ENCODE assay signal across 1 cellular context in the genomic region with DNA sequence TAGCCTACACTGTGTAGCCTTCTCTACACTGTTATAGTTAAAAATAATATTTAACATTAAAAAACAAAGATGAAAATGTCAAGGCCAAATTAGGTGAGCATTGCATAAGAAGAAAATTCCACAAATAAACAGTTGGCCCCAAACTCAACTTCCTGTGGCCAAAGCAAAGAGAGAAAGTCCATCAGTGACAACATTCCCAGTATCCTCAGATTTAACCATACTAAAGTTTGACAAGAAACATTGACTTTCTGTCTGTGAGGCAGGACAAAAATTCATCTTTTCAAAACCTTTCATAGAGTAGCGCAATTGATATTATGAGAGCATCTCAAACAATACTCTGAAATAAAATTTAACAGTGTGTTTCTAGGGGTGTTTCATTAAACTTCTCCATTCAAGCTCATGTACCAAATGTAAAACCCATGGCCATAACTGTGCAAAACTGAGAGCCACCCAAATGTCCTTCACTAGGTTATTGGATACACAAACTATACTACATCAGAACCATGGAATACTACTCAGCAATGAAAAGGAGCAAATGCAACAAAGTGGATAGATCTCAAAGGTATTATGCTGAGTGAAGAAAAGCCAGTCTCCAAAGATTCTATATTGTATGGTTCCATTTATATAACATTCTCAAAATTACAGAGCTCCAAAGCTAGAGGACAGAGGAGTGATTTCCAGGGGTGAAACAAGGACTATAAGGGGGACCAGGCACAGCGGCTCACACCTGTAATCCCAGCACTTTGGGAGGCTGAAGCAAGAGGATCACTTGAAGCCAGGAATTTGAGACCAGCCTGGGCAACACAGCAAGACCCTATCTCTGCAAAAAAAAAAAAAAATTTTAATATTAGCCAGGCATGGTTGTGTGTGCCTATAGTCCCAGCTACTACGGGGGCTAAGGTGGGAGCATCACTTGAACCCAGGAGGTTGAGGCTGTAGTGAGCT.
TF ChIP-seq lines count a peak whose summit lies in the region.

No MANE protein-coding gene starts in this region.

TF ChIP-seq in HepG2, 621 proteins besides CTCF, POLR2A, EP300 and RAD21 (continued from another document and continues in another):
- peak; percentile 82; the same call in 1 of the 2 replicates for TF ChIP-seq TEF (CRISPR knock-in tag; IDR thresholded peaks at IDR 0.05)
- no peak for TF ChIP-seq ZNF777 (CRISPR knock-in tag; IDR thresholded peaks at IDR 0.05)
- TF ChIP-seq ZC3H13 (CRISPR knock-in tag; IDR thresholded peaks at IDR 0.05), result no peak
- peak; percentile 8; the same call in 1 of the 2 replicates for TF ChIP-seq ZNF614 (CRISPR knock-in tag; IDR thresholded peaks at IDR 0.05; ENCODE audit: borderline replicate concordance)
- no peak for TF ChIP-seq SIN3B (IDR thresholded peaks at IDR 0.05; ENCODE audit: low read length)
- TF ChIP-seq SAP130 (CRISPR knock-in tag; IDR thresholded peaks at IDR 0.05; ENCODE audit: low read depth), result peak; percentile 34
- 0 out of 2 replicates have a peak, but pooled peaks have one; percentile 43 for TF ChIP-seq SATB2 (CRISPR knock-in tag; IDR thresholded peaks at IDR 0.05)
- peak; percentile 76; the same call in 1 of the 2 replicates for TF ChIP-seq HOXD1 (CRISPR knock-in tag; IDR thresholded peaks at IDR 0.05)
- TF ChIP-seq ZNF530 (CRISPR knock-in tag; IDR thresholded peaks at IDR 0.05; ENCODE audit: low read depth), result no peak
- 0 out of 2 replicates have a peak, but pooled peaks have one; percentile 51 for TF ChIP-seq ZBTB42 (CRISPR knock-in tag; IDR thresholded peaks at IDR 0.05)
- TF ChIP-seq NONO (IDR thresholded peaks at IDR 0.05), result no peak
- TF ChIP-seq NONO (CRISPR knock-in tag; conservative IDR thresholded peaks at IDR 0.05), result 0 out of 2 replicates have a peak, but pooled peaks have one; percentile 13
- TF ChIP-seq PHF21A (CRISPR knock-in tag; IDR thresholded peaks at IDR 0.05), result peak; percentile 82; the same call in 1 of the 2 replicates
- no peak for TF ChIP-seq AGO2 (optimal IDR thresholded peaks at IDR 0.05; ENCODE audit: low read depth, low read length)
- TF ChIP-seq, protein P1, sequence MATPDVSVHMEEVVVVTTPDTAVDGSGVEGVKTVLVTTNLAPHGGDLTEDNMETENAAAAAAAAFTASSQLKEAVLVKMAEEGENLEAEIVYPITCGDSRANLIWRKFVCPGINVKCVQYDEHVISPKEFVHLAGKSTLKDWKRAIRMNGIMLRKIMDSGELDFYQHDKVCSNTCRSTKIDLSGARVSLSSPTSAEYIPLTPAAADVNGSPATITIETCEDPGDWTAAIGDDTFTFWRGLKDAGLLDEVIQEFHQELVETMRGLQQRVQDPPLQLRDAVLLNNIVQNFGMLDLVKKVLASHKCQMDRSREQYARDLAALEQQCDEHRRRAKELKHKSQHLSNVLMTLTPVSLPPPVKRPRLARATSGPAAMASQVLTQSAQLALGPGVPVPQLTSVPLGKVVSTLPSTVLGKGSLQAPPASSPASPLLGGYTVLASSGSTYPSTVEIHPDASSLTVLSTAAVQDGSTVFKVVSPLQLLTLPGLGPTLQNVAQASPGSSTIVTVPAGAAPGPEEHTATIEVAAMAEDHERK (CRISPR knock-in tag; IDR thresholded peaks at IDR 0.05; ENCODE audit: low read depth), result no peak
- TF ChIP-seq BCL6 (CRISPR knock-in tag; IDR thresholded peaks at IDR 0.05), result peak; percentile 68
- 0 out of 2 replicates have a peak, but pooled peaks have one; percentile 1 for TF ChIP-seq ZNF704 (CRISPR knock-in tag; IDR thresholded peaks at IDR 0.05; ENCODE audit: borderline replicate concordance)
- TF ChIP-seq KLF6 (CRISPR knock-in tag; IDR thresholded peaks at IDR 0.05), result 0 out of 2 replicates have a peak, but pooled peaks have one; percentile 18
- no peak for TF ChIP-seq ZNF296 (CRISPR knock-in tag; conservative IDR thresholded peaks at IDR 0.05)
- no peak for TF ChIP-seq CBX2 (IDR thresholded peaks at IDR 0.05; ENCODE audit: low read depth, low read length)
- TF ChIP-seq CBX2 (CRISPR knock-in tag; IDR thresholded peaks at IDR 0.05; ENCODE audit: low read depth), result 0 out of 2 replicates have a peak, but pooled peaks have one; percentile 44
- peak; percentile 87; the same call in 1 of the 2 replicates for TF ChIP-seq KDM1A (CRISPR knock-in tag; IDR thresholded peaks at IDR 0.05)
- peak; percentile 88 for TF ChIP-seq ZFP82 (CRISPR knock-in tag; IDR thresholded peaks at IDR 0.05; ENCODE audit: borderline replicate concordance)
- no peak for TF ChIP-seq TCF7L2 (IDR thresholded peaks at IDR 0.05; ENCODE audit: low read depth, low read length)
- TF ChIP-seq FOXO1 (CRISPR knock-in tag; IDR thresholded peaks at IDR 0.05), result peak; percentile 83; the same call in 1 of the 2 replicates
- TF ChIP-seq SUZ12 (IDR thresholded peaks at IDR 0.05; ENCODE audit: low read depth, low read length), result no peak
- TF ChIP-seq, protein P2, sequence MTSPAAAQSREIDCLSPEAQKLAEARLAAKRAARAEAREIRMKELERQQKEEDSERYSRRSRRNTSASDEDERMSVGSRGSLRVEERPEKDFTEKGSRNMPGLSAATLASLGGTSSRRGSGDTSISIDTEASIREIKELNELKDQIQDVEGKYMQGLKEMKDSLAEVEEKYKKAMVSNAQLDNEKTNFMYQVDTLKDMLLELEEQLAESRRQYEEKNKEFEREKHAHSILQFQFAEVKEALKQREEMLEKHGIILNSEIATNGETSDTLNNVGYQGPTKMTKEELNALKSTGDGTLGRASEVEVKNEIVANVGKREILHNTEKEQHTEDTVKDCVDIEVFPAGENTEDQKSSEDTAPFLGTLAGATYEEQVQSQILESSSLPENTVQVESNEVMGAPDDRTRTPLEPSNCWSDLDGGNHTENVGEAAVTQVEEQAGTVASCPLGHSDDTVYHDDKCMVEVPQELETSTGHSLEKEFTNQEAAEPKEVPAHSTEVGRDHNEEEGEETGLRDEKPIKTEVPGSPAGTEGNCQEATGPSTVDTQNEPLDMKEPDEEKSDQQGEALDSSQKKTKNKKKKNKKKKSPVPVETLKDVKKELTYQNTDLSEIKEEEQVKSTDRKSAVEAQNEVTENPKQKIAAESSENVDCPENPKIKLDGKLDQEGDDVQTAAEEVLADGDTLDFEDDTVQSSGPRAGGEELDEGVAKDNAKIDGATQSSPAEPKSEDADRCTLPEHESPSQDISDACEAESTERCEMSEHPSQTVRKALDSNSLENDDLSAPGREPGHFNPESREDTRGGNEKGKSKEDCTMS (CRISPR knock-in tag; conservative IDR thresholded peaks at IDR 0.05), result no peak
- no peak for TF ChIP-seq ZNF333 (CRISPR knock-in tag; IDR thresholded peaks at IDR 0.05; ENCODE audit: borderline replicate concordance)
- TF ChIP-seq SP1 (IDR thresholded peaks at IDR 0.05), result no peak
- no peak for TF ChIP-seq SP1 (CRISPR knock-in tag; IDR thresholded peaks at IDR 0.05)
- peak; percentile 68 for TF ChIP-seq SOX13 (IDR thresholded peaks at IDR 0.05)
- TF ChIP-seq SOX13 (CRISPR knock-in tag; conservative IDR thresholded peaks at IDR 0.05 in 1 of 2, IDR thresholded peaks at IDR 0.05 in 1 of 2), result peak in 1 of 2 experiments; percentile 77; a peak in 2 of 4 replicates
- peak; percentile 87 for TF ChIP-seq ZMYM3 (CRISPR knock-in tag; IDR thresholded peaks at IDR 0.05)
- TF ChIP-seq NR3C1 (CRISPR knock-in tag; IDR thresholded peaks at IDR 0.05), result no peak
- peak; percentile 97 for TF ChIP-seq RARA (CRISPR knock-in tag; IDR thresholded peaks at IDR 0.05)
- TF ChIP-seq, protein P3, sequence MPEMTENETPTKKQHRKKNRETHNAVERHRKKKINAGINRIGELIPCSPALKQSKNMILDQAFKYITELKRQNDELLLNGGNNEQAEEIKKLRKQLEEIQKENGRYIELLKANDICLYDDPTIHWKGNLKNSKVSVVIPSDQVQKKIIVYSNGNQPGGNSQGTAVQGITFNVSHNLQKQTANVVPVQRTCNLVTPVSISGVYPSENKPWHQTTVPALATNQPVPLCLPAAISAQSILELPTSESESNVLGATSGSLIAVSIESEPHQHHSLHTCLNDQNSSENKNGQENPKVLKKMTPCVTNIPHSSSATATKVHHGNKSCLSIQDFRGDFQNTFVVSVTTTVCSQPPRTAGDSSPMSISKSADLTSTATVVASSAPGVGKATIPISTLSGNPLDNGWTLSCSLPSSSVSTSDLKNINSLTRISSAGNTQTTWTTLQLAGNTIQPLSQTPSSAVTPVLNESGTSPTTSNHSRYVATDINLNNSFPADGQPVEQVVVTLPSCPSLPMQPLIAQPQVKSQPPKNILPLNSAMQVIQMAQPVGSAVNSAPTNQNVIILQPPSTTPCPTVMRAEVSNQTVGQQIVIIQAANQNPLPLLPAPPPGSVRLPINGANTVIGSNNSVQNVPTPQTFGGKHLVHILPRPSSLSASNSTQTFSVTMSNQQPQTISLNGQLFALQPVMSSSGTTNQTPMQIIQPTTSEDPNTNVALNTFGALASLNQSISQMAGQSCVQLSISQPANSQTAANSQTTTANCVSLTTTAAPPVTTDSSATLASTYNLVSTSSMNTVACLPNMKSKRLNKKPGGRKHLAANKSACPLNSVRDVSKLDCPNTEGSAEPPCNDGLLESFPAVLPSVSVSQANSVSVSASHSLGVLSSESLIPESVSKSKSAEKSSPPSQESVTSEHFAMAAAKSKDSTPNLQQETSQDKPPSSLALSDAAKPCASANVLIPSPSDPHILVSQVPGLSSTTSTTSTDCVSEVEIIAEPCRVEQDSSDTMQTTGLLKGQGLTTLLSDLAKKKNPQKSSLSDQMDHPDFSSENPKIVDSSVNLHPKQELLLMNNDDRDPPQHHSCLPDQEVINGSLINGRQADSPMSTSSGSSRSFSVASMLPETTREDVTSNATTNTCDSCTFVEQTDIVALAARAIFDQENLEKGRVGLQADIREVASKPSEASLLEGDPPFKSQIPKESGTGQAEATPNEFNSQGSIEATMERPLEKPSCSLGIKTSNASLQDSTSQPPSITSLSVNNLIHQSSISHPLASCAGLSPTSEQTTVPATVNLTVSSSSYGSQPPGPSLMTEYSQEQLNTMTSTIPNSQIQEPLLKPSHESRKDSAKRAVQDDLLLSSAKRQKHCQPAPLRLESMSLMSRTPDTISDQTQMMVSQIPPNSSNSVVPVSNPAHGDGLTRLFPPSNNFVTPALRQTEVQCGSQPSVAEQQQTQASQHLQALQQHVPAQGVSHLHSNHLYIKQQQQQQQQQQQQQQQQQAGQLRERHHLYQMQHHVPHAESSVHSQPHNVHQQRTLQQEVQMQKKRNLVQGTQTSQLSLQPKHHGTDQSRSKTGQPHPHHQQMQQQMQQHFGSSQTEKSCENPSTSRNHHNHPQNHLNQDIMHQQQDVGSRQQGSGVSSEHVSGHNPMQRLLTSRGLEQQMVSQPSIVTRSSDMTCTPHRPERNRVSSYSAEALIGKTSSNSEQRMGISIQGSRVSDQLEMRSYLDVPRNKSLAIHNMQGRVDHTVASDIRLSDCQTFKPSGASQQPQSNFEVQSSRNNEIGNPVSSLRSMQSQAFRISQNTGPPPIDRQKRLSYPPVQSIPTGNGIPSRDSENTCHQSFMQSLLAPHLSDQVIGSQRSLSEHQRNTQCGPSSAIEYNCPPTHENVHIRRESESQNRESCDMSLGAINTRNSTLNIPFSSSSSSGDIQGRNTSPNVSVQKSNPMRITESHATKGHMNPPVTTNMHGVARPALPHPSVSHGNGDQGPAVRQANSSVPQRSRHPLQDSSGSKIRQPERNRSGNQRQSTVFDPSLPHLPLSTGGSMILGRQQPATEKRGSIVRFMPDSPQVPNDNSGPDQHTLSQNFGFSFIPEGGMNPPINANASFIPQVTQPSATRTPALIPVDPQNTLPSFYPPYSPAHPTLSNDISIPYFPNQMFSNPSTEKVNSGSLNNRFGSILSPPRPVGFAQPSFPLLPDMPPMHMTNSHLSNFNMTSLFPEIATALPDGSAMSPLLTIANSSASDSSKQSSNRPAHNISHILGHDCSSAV (CRISPR knock-in tag; IDR thresholded peaks at IDR 0.05; ENCODE audit: borderline replicate concordance), result peak; percentile 60; the same call in 1 of the 2 replicates
- 0 out of 2 replicates have a peak, but pooled peaks have one; percentile 16 for TF ChIP-seq KAT7 (CRISPR knock-in tag; IDR thresholded peaks at IDR 0.05; ENCODE audit: borderline replicate concordance)
- peak; percentile 33; the same call in 1 of the 2 replicates for TF ChIP-seq ZMYM4 (CRISPR knock-in tag; IDR thresholded peaks at IDR 0.05)
- 0 out of 2 replicates have a peak, but pooled peaks have one; percentile 3 for TF ChIP-seq TARDBP (CRISPR knock-in tag; IDR thresholded peaks at IDR 0.05)
- peak; percentile 80 for TF ChIP-seq NR2F2 (IDR thresholded peaks at IDR 0.05; ENCODE audit: borderline replicate concordance, low read depth)
- TF ChIP-seq, protein P4, sequence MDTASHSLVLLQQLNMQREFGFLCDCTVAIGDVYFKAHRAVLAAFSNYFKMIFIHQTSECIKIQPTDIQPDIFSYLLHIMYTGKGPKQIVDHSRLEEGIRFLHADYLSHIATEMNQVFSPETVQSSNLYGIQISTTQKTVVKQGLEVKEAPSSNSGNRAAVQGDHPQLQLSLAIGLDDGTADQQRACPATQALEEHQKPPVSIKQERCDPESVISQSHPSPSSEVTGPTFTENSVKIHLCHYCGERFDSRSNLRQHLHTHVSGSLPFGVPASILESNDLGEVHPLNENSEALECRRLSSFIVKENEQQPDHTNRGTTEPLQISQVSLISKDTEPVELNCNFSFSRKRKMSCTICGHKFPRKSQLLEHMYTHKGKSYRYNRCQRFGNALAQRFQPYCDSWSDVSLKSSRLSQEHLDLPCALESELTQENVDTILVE (CRISPR knock-in tag; IDR thresholded peaks at IDR 0.05), result 0 out of 2 replicates have a peak, but pooled peaks have one; percentile 12
- no peak for TF ChIP-seq ZNF431 (CRISPR knock-in tag; IDR thresholded peaks at IDR 0.05; ENCODE audit: borderline replicate concordance, low read depth)
- TF ChIP-seq ZSCAN9 (CRISPR knock-in tag; IDR thresholded peaks at IDR 0.05; ENCODE audit: borderline replicate concordance), result 0 out of 2 replicates have a peak, but pooled peaks have one; percentile 3
- peak; percentile 81 for TF ChIP-seq ARID3A (IDR thresholded peaks at IDR 0.05; ENCODE audit: low read depth, low read length)
